ENCODE assay signal across 8 cellular contexts in genomic region chr16:25030420-25031131, GRCh38. TPM values are rescaled to one million over a fixed set of nuclear protein-coding genes. Genes with fewer than 3 reads are reported as not detected.
DNase-seq lines count a peak whose midpoint lies in the region; ATAC-seq and TF ChIP-seq lines count a peak whose summit lies in the region.

No MANE protein-coding gene starts in this region.

- peak; percentile 57 for DNase-seq in activated naive CD4-positive, alpha-beta T cell treated with anti-CD3 and anti-CD28 coated beads for 36 hours
- no peak for DNase-seq in activated naive CD4-positive, alpha-beta T cell treated with Interleukin-2 at 50 U/mL for 16 hours
- DNase-seq in MM.1S (no peak), epithelial cell of proximal tubule (ENCODE audit: low read depth) (no peak), thoracic aorta (ENCODE audit: low spot score) (no peak), right cardiac atrium (no peak), esophagus squamous epithelium (lab: John Stamatoyannopoulos, UW) (no peak)
- no peak for DNase-seq in activated effector memory CD4-positive, alpha-beta T cell treated with anti-CD3 and anti-CD28 coated beads, Interleukin-2, amount 50 U/mL, for 16 hours

- H4K20me1 ChIP-seq in MM.1S (ENCODE audit: insufficient read depth, low read length): no peaks in the 10 kb centered on the region

- no peak overlapping the region for H3K27ac ChIP-seq in MM.1S (ENCODE audit: low read length)
- no peak overlapping the region for H3K27ac ChIP-seq in thoracic aorta
- H3K27ac ChIP-seq in right cardiac atrium (ENCODE audit: low read length): no peak overlapping the region
- H3K27ac ChIP-seq in esophagus squamous epithelium: no peak overlapping the region

- TF ChIP-seq POLR2A in esophagus squamous epithelium (IDR thresholded peaks at IDR 0.05): no peak

- H3K9me2 ChIP-seq in MM.1S (replicated peaks; ENCODE audit: insufficient read depth, low read length): no peaks in the 10 kb centered on the region

- H3F3A ChIP-seq in MM.1S (ENCODE audit: insufficient read depth, low read length): no peaks in the 10 kb centered on the region

- H3K9me3 ChIP-seq in MM.1S (replicated peaks; ENCODE audit: insufficient read depth, low read length): no peaks in the 10 kb centered on the region
- no peaks in the 10 kb centered on the region for H3K9me3 ChIP-seq in thoracic aorta
- H3K9me3 ChIP-seq in right cardiac atrium (ENCODE audit: control insufficient read depth, low read length): no peaks in the 10 kb centered on the region
- H3K9me3 ChIP-seq in esophagus squamous epithelium: no peaks in the 10 kb centered on the region

- H3K9me3 Mint-ChIP-seq in activated naive CD4-positive, alpha-beta T cell treated with anti-CD3 and anti-CD28 coated beads for 36 hours: no peaks in the 10 kb centered on the region

- CTCF ChIA-PET in activated naive CD4-positive, alpha-beta T cell treated with anti-CD3 and anti-CD28 coated beads for 36 hours (lab: Charles Lee): interaction anchor here (1.3 kb wide), 1 partner anchor 14 kb away, joined by 3 read pairs; no protein-coding TSS in a partner anchor

- 73% methylated on average over 10 of the region's 10 CpGs for WGBS in right cardiac atrium
- 60 to 71% methylated on average over 10 of the region's 10 CpGs for WGBS in esophagus squamous epithelium, 2 donors

- no peaks in the 10 kb centered on the region for H3K27me3 Mint-ChIP-seq in activated naive CD4-positive, alpha-beta T cell treated with anti-CD3 and anti-CD28 coated beads for 36 hours (ENCODE audit: low read depth)

- TF ChIP-seq CTCF in MM.1S (IDR thresholded peaks at IDR 0.05; ENCODE audit: low read length) (no peak), epithelial cell of proximal tubule (conservative IDR thresholded peaks at IDR 0.05; ENCODE audit: low read depth, low read length) (no peak), thoracic aorta (IDR thresholded peaks at IDR 0.05) (no peak), esophagus squamous epithelium (IDR thresholded peaks at IDR 0.05) (no peak)

- H3K36me3 ChIP-seq in MM.1S (replicated peaks; ENCODE audit: insufficient read depth, low read length) (no peaks in the 10 kb centered on the region), thoracic aorta (no peaks in the 10 kb centered on the region), esophagus squamous epithelium (no peaks in the 10 kb centered on the region)

- peak overlapping the region; percentile 79 for H2AFZ ChIP-seq in MM.1S (ENCODE audit: low read length)

- H3K4me1 ChIP-seq in MM.1S (ENCODE audit: low read length): peaks cover 9% of the 10 kb centered on the region
- H3K4me1 ChIP-seq in thoracic aorta (ENCODE audit: control insufficient read depth in 1 of 2, low read depth in 2 of 2): peaks cover 5 to 16% of the 10 kb centered on the region in 2 donors
- H3K4me1 ChIP-seq in right cardiac atrium (ENCODE audit: control insufficient read depth, insufficient read depth, low read length): no peaks in the 10 kb centered on the region
- peaks cover 10 to 28% (median 11%) of the 10 kb centered on the region in 3 donors for H3K4me1 ChIP-seq in esophagus squamous epithelium

- H3K27ac Mint-ChIP-seq in activated naive CD4-positive, alpha-beta T cell treated with anti-CD3 and anti-CD28 coated beads for 36 hours: peak overlapping the region; percentile 98

- no peaks in the 10 kb centered on the region for H3K79me2 ChIP-seq in MM.1S (ENCODE audit: low read length)

- H3K4me3 Mint-ChIP-seq in activated naive CD4-positive, alpha-beta T cell treated with anti-CD3 and anti-CD28 coated beads for 36 hours: peak overlapping the region; percentile 83

- H3K27me3 ChIP-seq in MM.1S (replicated peaks; ENCODE audit: insufficient read depth, low read length) (peaks cover 46% of the 10 kb centered on the region), thoracic aorta (replicated peaks; ENCODE audit: insufficient read depth) (no peaks in the 10 kb centered on the region), right cardiac atrium (ENCODE audit: control insufficient read depth, insufficient read depth) (no peaks in the 10 kb centered on the region), esophagus squamous epithelium (no peaks in the 10 kb centered on the region)

- H3K9ac ChIP-seq in MM.1S (ENCODE audit: low read length): no peak overlapping the region

- peak overlapping the region; percentile 88 for H3K4me2 ChIP-seq in MM.1S (ENCODE audit: low read depth, low read length)

- H3K4me1 Mint-ChIP-seq in activated naive CD4-positive, alpha-beta T cell treated with anti-CD3 and anti-CD28 coated beads for 36 hours (ENCODE audit: low read depth): peaks cover 52% of the 10 kb centered on the region

- no peaks in the 10 kb centered on the region for H3K36me3 Mint-ChIP-seq in activated naive CD4-positive, alpha-beta T cell treated with anti-CD3 and anti-CD28 coated beads for 36 hours (ENCODE audit: low read depth)

- H3K4me3 ChIP-seq in MM.1S (ENCODE audit: low read length) (peak overlapping the region; percentile 56; the same call in 1 of the 2 replicates), epithelial cell of proximal tubule (ENCODE audit: low read depth, low read length) (peak overlapping the region; percentile 53), thoracic aorta (peak overlapping the region; percentile 83), right cardiac atrium (ENCODE audit: low read length) (no peak overlapping the region), esophagus squamous epithelium (peak overlapping the region in 2 of 4 donors; percentile 77 to 91)

- intact Hi-C loops in activated naive CD4-positive, alpha-beta T cell treated with anti-CD3 and anti-CD28 coated beads for 36 hours (cut with micrococcal nuclease): loop anchor here (1.0 kb wide), 5 partner anchors 11 to 126 kb away; partner anchors contain the start of genes ARHGAP17 and LCMT1
- intact Hi-C loops in right cardiac atrium (cut with DNase I): no loop called here
- intact Hi-C loops in esophagus squamous epithelium (cut with DNase I): no loop called here

- ATAC-seq in thoracic aorta (ENCODE audit: insufficient number of reproducible peaks, low FRiP score, low read depth) (no peak), right cardiac atrium (no peak)

RNA-seq across cellular contexts. Expression of gene ARHGAP17, which starts 15.4 kb away (rescaled TPM):
- total RNA-seq in activated naive CD4-positive, alpha-beta T cell treated with anti-CD3 and anti-CD28 coated beads for 36 hours: 10 to 100 TPM; 48.6 to 49.2 TPM
- 21.2 and 38.2 TPM in 2 replicates for total RNA-seq in epithelial cell of proximal tubule
- 10 to 100 TPM; 39.0 to 83.2 TPM for total RNA-seq in thoracic aorta
- 10 to 100 TPM; 45.4 to 58.2 (median 52.6) TPM for total RNA-seq in right cardiac atrium
- polyA plus RNA-seq in right cardiac atrium: 33.5 TPM
- 10 to 100 TPM; 36.2 to 48.1 (median 43.2) TPM for total RNA-seq in esophagus squamous epithelium
